ENCODE assay signal across 12 cellular contexts in the genomic region with DNA sequence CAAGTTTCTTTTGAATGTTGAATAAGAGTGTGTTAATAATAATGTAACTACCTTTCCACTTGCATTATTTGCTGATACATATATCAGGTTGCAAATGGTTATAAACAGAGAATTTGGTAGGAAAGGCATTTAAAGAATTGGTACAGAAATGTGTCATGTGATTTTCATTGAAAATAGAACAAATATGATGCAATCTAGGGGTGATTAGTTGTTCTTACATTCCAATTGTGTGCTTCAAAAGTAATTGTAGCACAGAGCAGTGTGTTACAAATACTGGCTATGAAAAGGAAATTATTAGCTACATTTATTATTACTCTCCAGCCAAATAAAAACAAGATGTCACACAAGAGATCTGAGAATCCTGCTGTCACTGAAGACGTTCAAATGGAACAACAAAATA.
DNase-seq lines count a peak whose midpoint lies in the region; ATAC-seq, FAIRE-seq and TF ChIP-seq lines count a peak whose summit lies in the region.
"Had no signal": no experiment of that assay in that cellular context is flagged by ENCODE, and none has a peak within 500 bp of the region (broad histone marks: within the 10 kb centered on the region; RNA-seq: fewer than 3 reads in every experiment).

No MANE protein-coding gene starts in this region.

- no peak overlapping the region for H2BK15ac ChIP-seq in H1 (ENCODE audit: low read length)

- DNase-seq in H54 (ENCODE audit: insufficient read length, low spot score), result no peak
- no peak for DNase-seq in RWPE2 (ENCODE audit: low spot score)
- DNase-seq in H1 (ENCODE audit: low read depth in 1 of 2, low spot score in 2 of 2), result no peak
- DNase-seq in iris pigment epithelial cell (ENCODE audit: low read depth), result peak; percentile 71
- DNase-seq in C1 segment of cervical spinal cord (lab: John Stamatoyannopoulos, UW), result no peak
- DNase-seq in NCI-H1092 treated with DMSO at 0.1 percent for 48 hours (lab: John Stamatoyannopoulos, UW), result no peak
- no peak for DNase-seq in HuH-7.5 (ENCODE audit: low spot score)
- DNase-seq: NCI-H1417 treated with DMSO at 0.1 percent for 48 hours, NCI-H1930 had no signal

- WGBS in H1 (ENCODE audit: extremely low coverage in 1 of 2, insufficient coverage in 1 of 2, insufficient read length in 1 of 2, insufficient replicate concordance in 2 of 2, low coverage in 1 of 2, low lambda C conversion rate in 2 of 2, missing lambda C conversion rate in 1 of 2), 2 experiments, result 100% methylated on average over 1 of the region's 1 CpG; no CpG with 5 or more reads in 1 of the 2 experiments

- H3K23me2 ChIP-seq in H1 (ENCODE audit: low read depth, low read length), result no peaks in the 10 kb centered on the region

- no peak overlapping the region for H2AK5ac ChIP-seq in H1 (ENCODE audit: low read depth, low read length)

- no peak overlapping the region for H4K91ac ChIP-seq in H1 (replicated peaks; ENCODE audit: insufficient read length, low read length)

- ATAC-seq in RWPE2 (ENCODE audit: low read depth), result peak; percentile 82
- ATAC-seq in GM19395 (IDR thresholded peaks at IDR 0.05; ENCODE audit: unreplicated experiment), result no peak

- TF ChIP-seq RAD21 in H1 (IDR thresholded peaks at IDR 0.05 in 1 of 2, conservative IDR thresholded peaks at IDR 0.05 in 1 of 2; ENCODE audit: low read depth in 2 of 2, low read length in 2 of 2), result no peak

- H4K5ac ChIP-seq in H1 (ENCODE audit: insufficient read length, low read depth, low read length), result no peak overlapping the region

- H3K9me3 ChIP-seq in RWPE2 (ENCODE audit: severe bottlenecking), result no peaks in the 10 kb centered on the region
- no peaks in the 10 kb centered on the region for H3K9me3 ChIP-seq in H1 (ENCODE audit: insufficient read depth in 2 of 2, low read depth in 1 of 2, low read length in 1 of 2)
- H3K9me3 ChIP-seq: BLaER1 treated with 17β-estradiol and CSF1 and Interleukin-3, amounts not matched to agents 10 nM and 100 nM had no signal

- CTCF ChIA-PET in H1 (lab: Charles Lee; ENCODE audit: partially characterized antibody), result no interaction called here

- H3K27me3 ChIP-seq in RWPE2 (ENCODE audit: insufficient read depth, poor library complexity, severe bottlenecking) (no peaks in the 10 kb centered on the region), H1 (replicated peaks in 1 of 4; ENCODE audit: control insufficient read depth in 3 of 4, extremely low read depth in 1 of 4, insufficient read depth in 3 of 4, low read length in 3 of 4) (no peaks in the 10 kb centered on the region)
- H3K27me3 ChIP-seq: BLaER1 treated with 17β-estradiol and CSF1 and Interleukin-3, amounts not matched to agents 10 nM and 100 nM had no signal

- POLR2A ChIA-PET in H1 (lab: Charles Lee; ENCODE audit: partially characterized antibody), result no interaction called here

- H2BK12ac ChIP-seq in H1 (ENCODE audit: low read depth, low read length), result no peak overlapping the region

- H4K8ac ChIP-seq in H1 (ENCODE audit: extremely low read depth, insufficient read depth, low read length), result no peak overlapping the region

- H3K79me2 ChIP-seq in H1 (ENCODE audit: control insufficient read depth in 1 of 2, insufficient read depth in 2 of 2, low read length in 2 of 2), result no peaks in the 10 kb centered on the region

- no peak overlapping the region for H3K14ac ChIP-seq in H1 (ENCODE audit: insufficient read length)

- no peak overlapping the region for H3K9ac ChIP-seq in H1 (replicated peaks in 1 of 4; ENCODE audit: extremely low read depth in 1 of 4, low read depth in 3 of 4, low read length in 3 of 4)
- H3K9ac ChIP-seq: BLaER1 treated with 17β-estradiol and CSF1 and Interleukin-3, amounts not matched to agents 10 nM and 100 nM had no signal

- H4K20me1 ChIP-seq in H1 (replicated peaks in 1 of 2; ENCODE audit: control insufficient read depth in 1 of 2, insufficient read depth in 2 of 2, low read length in 2 of 2), result no peaks in the 10 kb centered on the region
- H4K20me1 ChIP-seq: BLaER1 treated with 17β-estradiol and CSF1 and Interleukin-3, amounts not matched to agents 10 nM and 100 nM had no signal

- no peak overlapping the region for H3K4ac ChIP-seq in H1 (replicated peaks; ENCODE audit: insufficient read length, low read depth, low read length)

- H3K23ac ChIP-seq in H1 (ENCODE audit: insufficient read length), result no peak overlapping the region

- no peak overlapping the region for H3K56ac ChIP-seq in H1 (replicated peaks; ENCODE audit: insufficient read length, low read depth, low read length)

- H3K27ac ChIP-seq in RWPE2 (ENCODE audit: poor library complexity, severe bottlenecking), result peak overlapping the region; percentile 66
- H3K27ac ChIP-seq in H1 (ENCODE audit: low read depth, low read length), result no peak overlapping the region
- H3K27ac ChIP-seq: BLaER1 treated with 17β-estradiol and CSF1 and Interleukin-3, amounts not matched to agents 10 nM and 100 nM had no signal

- no peak overlapping the region for H2BK20ac ChIP-seq in H1 (ENCODE audit: low read length)

- H2AFZ ChIP-seq in H1 (ENCODE audit: low read length), result no peak overlapping the region

- H3K4me3 ChIP-seq in RWPE2 (ENCODE audit: severe bottlenecking), result no peak overlapping the region
- H3K4me3 ChIP-seq in H1 (ENCODE audit: extremely low read depth in 1 of 4, insufficient read depth in 2 of 4, low read depth in 3 of 4, low read length in 4 of 4), result no peak overlapping the region
- H3K4me3 ChIP-seq: BLaER1 treated with 17β-estradiol and CSF1 and Interleukin-3, amounts not matched to agents 10 nM and 100 nM had no signal

- no peak overlapping the region for H3K18ac ChIP-seq in H1 (ENCODE audit: extremely low read depth, low read length)

- H3K36me3 ChIP-seq in RWPE2 (ENCODE audit: low read depth) (no peaks in the 10 kb centered on the region), H1 (ENCODE audit: control insufficient read depth in 2 of 4, insufficient read depth in 4 of 4, low read length in 3 of 4) (no peaks in the 10 kb centered on the region)
- H3K36me3 ChIP-seq: BLaER1 treated with 17β-estradiol and CSF1 and Interleukin-3, amounts not matched to agents 10 nM and 100 nM had no signal

- H2BK120ac ChIP-seq in H1 (replicated peaks; ENCODE audit: low read depth, low read length), result no peak overlapping the region

- no peak for TF ChIP-seq POLR2A in H54 (IDR thresholded peaks at IDR 0.05; ENCODE audit: low read depth, low read length)
- no peak for TF ChIP-seq POLR2A in H1 (IDR thresholded peaks at IDR 0.05; ENCODE audit: control extremely low read depth in 1 of 2, low read depth in 2 of 2, low read length in 2 of 2)

- TF ChIP-seq EP300 in H1 (IDR thresholded peaks at IDR 0.05; ENCODE audit: borderline replicate concordance in 1 of 2, low read depth in 2 of 2, low read length in 2 of 2), result no peak

- H3K79me1 ChIP-seq in H1 (ENCODE audit: low read depth, low read length), result no peaks in the 10 kb centered on the region

- FAIRE-seq in H54 (lab: Jason Lieb, UNC) (peak; percentile 48), H1 (lab: Jason Lieb, UNC) (no peak)
- FAIRE-seq: GM12892 had no signal

- H3K4me2 ChIP-seq in H1 (ENCODE audit: insufficient read depth in 1 of 2, low read depth in 2 of 2, low read length in 2 of 2), result no peak overlapping the region
- H3K4me2 ChIP-seq: BLaER1 treated with 17β-estradiol and CSF1 and Interleukin-3, amounts not matched to agents 10 nM and 100 nM had no signal

- no peak overlapping the region for H2BK5ac ChIP-seq in H1 (ENCODE audit: low read depth, low read length)

- no peak for TF ChIP-seq CTCF in RWPE2 (IDR thresholded peaks at IDR 0.05; ENCODE audit: poor library complexity, severe bottlenecking)
- no peak for TF ChIP-seq CTCF in H1 (IDR thresholded peaks at IDR 0.05; ENCODE audit: control extremely low read depth in 1 of 3, insufficient read depth in 1 of 3, low read depth in 1 of 3, low read length in 3 of 3)

- H3K4me1 ChIP-seq in RWPE2 (ENCODE audit: insufficient read depth, poor library complexity, severe bottlenecking) (peaks cover 20% of the 10 kb centered on the region), H1 (replicated peaks in 1 of 4; ENCODE audit: control insufficient read depth in 3 of 4, insufficient read depth in 4 of 4, low read length in 3 of 4) (peaks cover 0 to 2% (median 0%) of the 10 kb centered on the region in 4 experiments; a peak in 1 of 7 replicates)
- H3K4me1 ChIP-seq: BLaER1 treated with 17β-estradiol and CSF1 and Interleukin-3, amounts not matched to agents 10 nM and 100 nM had no signal

TF ChIP-seq in H1, 55 proteins besides CTCF, POLR2A, EP300 and RAD21:
- TF ChIP-seq POU5F1 (IDR thresholded peaks at IDR 0.05; ENCODE audit: low read depth, low read length), result no peak
- TF ChIP-seq CEBPB (IDR thresholded peaks at IDR 0.05; ENCODE audit: low read depth, low read length), result 0 out of 2 replicates have a peak, but pooled peaks have one; percentile 1
